In genomic region chr6:85644374-85644762, GRCh38 we compare ENCODE assay signal across 8 cellular contexts. TPM values are rescaled to one million over a fixed set of nuclear protein-coding genes. Genes with fewer than 3 reads are reported as not detected.
DNase-seq lines count a peak whose midpoint lies in the region; ATAC-seq, FAIRE-seq and TF ChIP-seq lines count a peak whose summit lies in the region.

No MANE protein-coding gene starts in this region.

- H3K36me3 Mint-ChIP-seq in activated T-cell treated with anti-CD3 and anti-CD28 coated beads, Interleukin-2, amount 50 U/mL, for 4 hours (ENCODE audit: insufficient read depth), result peaks cover 27% of the 10 kb centered on the region
- peaks cover 33% of the 10 kb centered on the region for H3K36me3 Mint-ChIP-seq in activated naive CD8-positive, alpha-beta T cell treated with anti-CD3 and anti-CD28 coated beads for 36 hours

- peak overlapping the region; percentile 83 for H3K4me3 Mint-ChIP-seq in activated T-cell treated with anti-CD3 and anti-CD28 coated beads, Interleukin-2, amount 50 U/mL, for 4 hours
- peak overlapping the region; percentile 80 for H3K4me3 Mint-ChIP-seq in activated naive CD8-positive, alpha-beta T cell treated with anti-CD3 and anti-CD28 coated beads for 36 hours

- no peaks in the 10 kb centered on the region for H3K9me3 ChIP-seq in tibial artery

- H3K27ac Mint-ChIP-seq in activated naive CD8-positive, alpha-beta T cell treated with anti-CD3 and anti-CD28 coated beads for 36 hours, result peak overlapping the region; percentile 91

- H3K36me3 ChIP-seq in kidney epithelial cell (ENCODE audit: control insufficient read depth, insufficient read depth, low read length) (no peaks in the 10 kb centered on the region), tibial artery (peaks cover 8 to 9% (median 9%) of the 10 kb centered on the region in 3 donors)

- ATAC-seq in activated T-cell treated with anti-CD3 and anti-CD28 coated beads, Interleukin-2, amount 50 U/mL, for 4 hours, result no peak
- no peak for ATAC-seq in GM18867 (IDR thresholded peaks at IDR 0.05; ENCODE audit: unreplicated experiment)

- DNase-seq in activated T-cell treated with anti-CD3 and anti-CD28 coated beads, Interleukin-2, amount 50 U/mL, for 4 hours, result no peak
- DNase-seq in activated T-cell treated with anti-CD3 and anti-CD28 coated beads for 4 hours (no peak), kidney epithelial cell (ENCODE audit: low read depth) (no peak), tibial artery (no peak), GM13977 (ENCODE audit: low spot score) (no peak), RCC 7860 (ENCODE audit: low spot score) (no peak)
- no peak for DNase-seq in activated naive CD8-positive, alpha-beta T cell treated with anti-CD3 and anti-CD28 coated beads for 36 hours

- H3K4me1 Mint-ChIP-seq in activated T-cell treated with anti-CD3 and anti-CD28 coated beads, Interleukin-2, amount 50 U/mL, for 4 hours (ENCODE audit: low read depth), result peaks cover 28% of the 10 kb centered on the region
- peaks cover 27% of the 10 kb centered on the region for H3K4me1 Mint-ChIP-seq in activated naive CD8-positive, alpha-beta T cell treated with anti-CD3 and anti-CD28 coated beads for 36 hours

- peaks cover 0 to 30% (median 23%) of the 10 kb centered on the region in 4 donors for H3K4me1 ChIP-seq in tibial artery

- peak overlapping the region; percentile 98 to 99 for H3K27ac ChIP-seq in tibial artery

- H3K27me3 Mint-ChIP-seq in activated T-cell treated with anti-CD3 and anti-CD28 coated beads, Interleukin-2, amount 50 U/mL, for 4 hours (ENCODE audit: low read depth), result no peaks in the 10 kb centered on the region
- H3K27me3 Mint-ChIP-seq in activated naive CD8-positive, alpha-beta T cell treated with anti-CD3 and anti-CD28 coated beads for 36 hours, result peaks cover 8% of the 10 kb centered on the region

- H3K4me3 ChIP-seq in kidney epithelial cell (ENCODE audit: low read depth, low read length) (peak overlapping the region; percentile 61), tibial artery (peak overlapping the region; percentile 90 to 99)

- FAIRE-seq in RCC 7860 (lab: Jason Lieb, UNC), result no peak

- H3K27me3 ChIP-seq in kidney epithelial cell (ENCODE audit: control insufficient read depth, insufficient read depth, low read length) (no peaks in the 10 kb centered on the region), tibial artery (no peaks in the 10 kb centered on the region)

- in situ Hi-C loops in GM13977 (cut with MboI; ENCODE audit: low pct_unique_long_range_greater_than_20kb, low sequenced_read_pairs, unreplicated experiment), result no loop called here

- intact Hi-C loops in tibial artery (cut with DNase I; ENCODE audit: low total_unique reads), result loop anchor here (5.0 kb wide), 1 partner anchor 52 kb away; the partner anchor contains the start of gene SNX14

- no peak for TF ChIP-seq CTCF in kidney epithelial cell (IDR thresholded peaks at IDR 0.05; ENCODE audit: insufficient read depth, low read length, poor library complexity, severe bottlenecking)
- TF ChIP-seq CTCF in tibial artery (IDR thresholded peaks at IDR 0.05), result no peak
- TF ChIP-seq CTCF in GM13977 (IDR thresholded peaks at IDR 0.05; ENCODE audit: extremely low read depth, insufficient read depth, missing control alignments), result no peak

- no peaks in the 10 kb centered on the region for H3K9me3 Mint-ChIP-seq in activated T-cell treated with anti-CD3 and anti-CD28 coated beads, Interleukin-2, amount 50 U/mL, for 4 hours
- H3K9me3 Mint-ChIP-seq in activated naive CD8-positive, alpha-beta T cell treated with anti-CD3 and anti-CD28 coated beads for 36 hours, result peaks cover 2% of the 10 kb centered on the region

RNA-seq across cellular contexts. Expression of gene SYNCRIP, which starts 1.7 kb away (rescaled TPM):
- 100 to 1,000 TPM; 248 to 285 (median 283) TPM for total RNA-seq in activated T-cell treated with anti-CD3 and anti-CD28 coated beads, Interleukin-2, amount 50 U/mL, for 4 hours
- 100 to 1,000 TPM; 271 to 278 TPM for total RNA-seq in activated naive CD8-positive, alpha-beta T cell treated with anti-CD3 and anti-CD28 coated beads for 36 hours
- total RNA-seq in kidney epithelial cell, result 76.1 and 88.8 TPM in 2 replicates

RNA-seq across cellular contexts. Expression of gene SNX14, which starts 50.7 kb away (rescaled TPM):
- 10 to 100 TPM; 21.1 to 30.2 (median 25.7) TPM for total RNA-seq in activated T-cell treated with anti-CD3 and anti-CD28 coated beads, Interleukin-2, amount 50 U/mL, for 4 hours
- 10 to 100 TPM; 50.0 to 52.8 TPM for total RNA-seq in activated naive CD8-positive, alpha-beta T cell treated with anti-CD3 and anti-CD28 coated beads for 36 hours
- 64.4 and 110 TPM in 2 replicates for total RNA-seq in kidney epithelial cell
